In the genomic region with DNA sequence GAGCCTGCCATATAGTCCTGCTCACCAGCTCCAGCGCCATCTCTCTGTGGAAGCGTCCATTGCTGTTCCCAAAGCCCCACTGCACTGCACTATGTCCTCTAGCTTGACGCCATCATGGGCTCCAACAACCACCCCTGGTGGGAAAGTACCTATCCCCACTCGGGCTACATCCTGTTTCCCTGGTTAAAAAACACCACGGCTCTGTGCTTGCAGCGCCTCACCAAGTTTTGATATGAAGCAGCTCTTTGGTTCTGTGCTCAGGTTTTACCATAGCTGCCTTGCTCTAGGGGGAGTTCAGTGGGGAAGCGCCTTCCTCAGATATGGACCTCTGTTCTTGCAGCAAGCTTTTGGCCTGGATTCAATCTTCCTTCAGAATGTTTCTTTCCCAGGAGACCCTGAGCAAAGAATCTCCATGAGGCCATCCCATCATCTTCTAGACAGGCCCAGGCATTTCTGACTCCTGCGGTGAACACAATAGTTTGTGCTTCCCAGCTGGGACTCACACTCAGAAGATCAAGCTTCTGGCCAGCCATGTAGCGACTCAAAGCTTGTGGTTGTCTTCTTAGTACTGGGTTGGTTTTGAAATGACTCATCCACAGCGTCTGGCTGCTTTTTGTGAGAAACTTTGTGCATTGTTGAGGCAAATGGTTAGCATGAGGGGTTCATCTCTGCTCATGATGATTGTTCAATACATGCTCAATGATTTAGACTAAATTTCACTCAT, we compare ENCODE assay signal across 8 cellular contexts. TPM values are rescaled to one million over a fixed set of nuclear protein-coding genes. Genes with fewer than 3 reads are reported as not detected.
A peak's percentile ranks its signal among the peaks of the same experiment; 100 is the strongest.
DNase-seq lines count a peak whose midpoint lies in the region; ATAC-seq, FAIRE-seq and TF ChIP-seq lines count a peak whose summit lies in the region.

No MANE protein-coding gene starts in this region.

- no peaks in the 10 kb centered on the region for H4K20me1 ChIP-seq in keratinocyte (ENCODE audit: control insufficient read depth, extremely low read depth, insufficient read depth, low read length)

- peaks cover 64% of the 10 kb centered on the region for H3K4me1 Mint-ChIP-seq in activated CD4-positive, alpha-beta memory T cell treated with anti-CD3 and anti-CD28 coated beads, Interleukin-2, amount 10 ng/mL, durations not matched to agents 7 days and 5 days
- H3K4me1 Mint-ChIP-seq in endodermal cell (peaks cover 7% of the 10 kb centered on the region), glutamatergic neuron (ENCODE audit: low read depth, unreplicated experiment) (no peaks in the 10 kb centered on the region)

- FAIRE-seq in keratinocyte (lab: Jason Lieb, UNC), result peak; percentile 60

- H3K36me3 Mint-ChIP-seq in activated CD4-positive, alpha-beta memory T cell treated with anti-CD3 and anti-CD28 coated beads, Interleukin-2, amount 10 ng/mL, durations not matched to agents 7 days and 5 days (ENCODE audit: low read depth), result peaks cover 37% of the 10 kb centered on the region
- H3K36me3 Mint-ChIP-seq in endodermal cell (ENCODE audit: low read depth), result no peaks in the 10 kb centered on the region
- no peaks in the 10 kb centered on the region for H3K36me3 Mint-ChIP-seq in glutamatergic neuron (ENCODE audit: unreplicated experiment)

- ATAC-seq in GM18907 (IDR thresholded peaks at IDR 0.05; ENCODE audit: unreplicated experiment), result peak; percentile 91
- ATAC-seq in HG03064 (IDR thresholded peaks at IDR 0.05; ENCODE audit: low read depth, unreplicated experiment), result peak; percentile 86

- peak overlapping the region; percentile 69 for H3K4me3 Mint-ChIP-seq in activated CD4-positive, alpha-beta memory T cell treated with anti-CD3 and anti-CD28 coated beads, Interleukin-2, amount 10 ng/mL, durations not matched to agents 7 days and 5 days
- H3K4me3 Mint-ChIP-seq in endodermal cell (no peak overlapping the region), glutamatergic neuron (ENCODE audit: unreplicated experiment) (no peak overlapping the region)

- no peak overlapping the region for H3K4me3 ChIP-seq in keratinocyte (ENCODE audit: control insufficient read depth in 2 of 3, extremely low read depth in 1 of 3, insufficient read depth in 2 of 3, low read depth in 1 of 3, low read length in 3 of 3)
- no peak overlapping the region for H3K4me3 ChIP-seq in endodermal cell (ENCODE audit: low read length)

- DNase-seq in activated CD4-positive, alpha-beta memory T cell treated with anti-CD3 and anti-CD28 coated beads, Interleukin-2, amount 10 ng/mL, durations not matched to agents 7 days and 5 days, result peak; percentile 85
- DNase-seq in keratinocyte (ENCODE audit: low read depth, low spot score) (no peak), putamen (ENCODE audit: low spot score) (no peak), GDM1 (lab: John Stamatoyannopoulos, UW) (no peak), endodermal cell (no peak), glutamatergic neuron (no peak)

- H3K9me3 ChIP-seq in keratinocyte (ENCODE audit: control insufficient read depth, low read depth, low read length) (no peaks in the 10 kb centered on the region), endodermal cell (ENCODE audit: control insufficient read depth, low read length) (peaks cover 5% of the 10 kb centered on the region)

- TF ChIP-seq CTCF in keratinocyte (optimal IDR thresholded peaks at IDR 0.05 in 1 of 3, IDR thresholded peaks at IDR 0.05 in 1 of 3, conservative IDR thresholded peaks at IDR 0.05 in 1 of 3; ENCODE audit: extremely low read depth in 1 of 3, insufficient read depth in 2 of 3, low read length in 3 of 3) (no peak), endodermal cell (conservative IDR thresholded peaks at IDR 0.05) (no peak), glutamatergic neuron (IDR thresholded peaks at IDR 0.05; ENCODE audit: partially characterized antibody, unreplicated experiment) (no peak)

- dilution Hi-C loops in keratinocyte (cut with MboI; ENCODE audit: extremely low pct_ligation_motif_present, low sequenced_read_pairs), result no loop called here

- H2AFZ ChIP-seq in keratinocyte (ENCODE audit: control insufficient read depth, low read length), result no peak overlapping the region

- WGBS in endodermal cell (ENCODE audit: insufficient coverage in 1 of 2, insufficient read length in 1 of 2), 2 experiments, result 93 to 99% methylated on average over 9 to 10 of the region's 10 CpGs

- H3K9ac ChIP-seq in keratinocyte (ENCODE audit: control insufficient read depth, extremely low read depth, insufficient read depth, low read length), result no peak overlapping the region
- H3K9ac ChIP-seq in endodermal cell (ENCODE audit: extremely low read depth, low read length, poor library complexity, severe bottlenecking), result no peak overlapping the region

- no peaks in the 10 kb centered on the region for H3K4me1 ChIP-seq in keratinocyte (ENCODE audit: control insufficient read depth, extremely low read depth, insufficient read depth, low read length)
- no peaks in the 10 kb centered on the region for H3K4me1 ChIP-seq in endodermal cell (ENCODE audit: control insufficient read depth, insufficient read depth, low read length)

- H3K36me3 ChIP-seq in keratinocyte (ENCODE audit: control insufficient read depth in 2 of 2, extremely low read depth in 1 of 2, insufficient read depth in 2 of 2, low read length in 2 of 2) (no peaks in the 10 kb centered on the region), endodermal cell (ENCODE audit: control insufficient read depth, insufficient read depth, low read length) (no peaks in the 10 kb centered on the region)

- POLR2A ChIA-PET in activated CD4-positive, alpha-beta memory T cell treated with anti-CD3 and anti-CD28 coated beads, Interleukin-2, amount 10 ng/mL, durations not matched to agents 7 days and 5 days (lab: Charles Lee), result interaction anchor here (0.7 to 3.1 kb wide), 22 partner anchors 9 to 1312 kb away, joined by 3 to 68 read pairs (median 5); a partner anchor contains a TSS

- H3K27me3 ChIP-seq in keratinocyte (ENCODE audit: control insufficient read depth, extremely low read depth, insufficient read depth, low read length) (no peaks in the 10 kb centered on the region), endodermal cell (ENCODE audit: control insufficient read depth, insufficient read depth, low read length, poor library complexity, severe bottlenecking) (no peaks in the 10 kb centered on the region)

- CTCF ChIA-PET in activated CD4-positive, alpha-beta memory T cell treated with anti-CD3 and anti-CD28 coated beads, Interleukin-2, amount 10 ng/mL, durations not matched to agents 7 days and 5 days (lab: Charles Lee), result interaction anchor here (1.1 to 2.3 kb wide), 7 partner anchors 11 to 53 kb away, joined by 3 to 24 read pairs (median 3); a partner anchor contains a TSS

- no peaks in the 10 kb centered on the region for H3K9me1 ChIP-seq in keratinocyte (ENCODE audit: control insufficient read depth, extremely low read depth, insufficient read depth, low read length)

- no peaks in the 10 kb centered on the region for H3K79me2 ChIP-seq in keratinocyte (ENCODE audit: control insufficient read depth, insufficient read depth, low read length)

- peak overlapping the region; percentile 99 for H3K27ac Mint-ChIP-seq in activated CD4-positive, alpha-beta memory T cell treated with anti-CD3 and anti-CD28 coated beads, Interleukin-2, amount 10 ng/mL, durations not matched to agents 7 days and 5 days
- H3K27ac Mint-ChIP-seq in endodermal cell (no peak overlapping the region), glutamatergic neuron (ENCODE audit: unreplicated experiment) (no peak overlapping the region)

- H3K27ac ChIP-seq in keratinocyte (ENCODE audit: control insufficient read depth, insufficient read depth, low read length) (no peak overlapping the region), endodermal cell (ENCODE audit: low read depth, low read length) (no peak overlapping the region)

- H3K4me2 ChIP-seq in keratinocyte (ENCODE audit: control insufficient read depth, extremely low read depth, insufficient read depth, low read depth, low read length), result no peak overlapping the region

- H3K9me3 Mint-ChIP-seq in activated CD4-positive, alpha-beta memory T cell treated with anti-CD3 and anti-CD28 coated beads, Interleukin-2, amount 10 ng/mL, durations not matched to agents 7 days and 5 days, result peaks cover 24% of the 10 kb centered on the region
- H3K9me3 Mint-ChIP-seq in endodermal cell (no peaks in the 10 kb centered on the region), glutamatergic neuron (ENCODE audit: unreplicated experiment) (no peaks in the 10 kb centered on the region)

- no peaks in the 10 kb centered on the region for H3K27me3 Mint-ChIP-seq in activated CD4-positive, alpha-beta memory T cell treated with anti-CD3 and anti-CD28 coated beads, Interleukin-2, amount 10 ng/mL, durations not matched to agents 7 days and 5 days
- H3K27me3 Mint-ChIP-seq in endodermal cell (ENCODE audit: insufficient read depth) (no peaks in the 10 kb centered on the region), glutamatergic neuron (ENCODE audit: unreplicated experiment) (no peaks in the 10 kb centered on the region)

RNA-seq across cellular contexts. Expression of a gene that starts 39.5 kb away (rescaled TPM):
- not detected for total RNA-seq in activated CD4-positive, alpha-beta memory T cell treated with anti-CD3 and anti-CD28 coated beads, Interleukin-2, amount 10 ng/mL, durations not matched to agents 7 days and 5 days
- polyA plus RNA-seq in keratinocyte, result 0.24 to 1.0 TPM (median 0.51 TPM) in 3 replicates
- 1.0 TPM for polyA plus RNA-seq in keratinocyte (2011; ENCODE audit: low read depth)
- polyA plus RNA-seq in keratinocyte (2011; cell fraction: cytosol; rRNA removed), result 0.47 and 0.53 TPM in 2 replicates
- 0.52 and 0.67 TPM in 2 replicates for polyA plus RNA-seq in keratinocyte (2011; cell fraction: nucleus; rRNA removed)
- polyA plus RNA-seq in keratinocyte (2012; ENCODE audit: low replicate concordance), result 0.79 and 0.95 TPM in 2 replicates
- polyA minus RNA-seq in keratinocyte, result not detected in 3 replicates
- not detected for polyA minus RNA-seq in keratinocyte (2011; cell fraction: cytosol; rRNA and poly(A)+ RNA removed)
- polyA minus RNA-seq in keratinocyte (2011; cell fraction: nucleus; rRNA and poly(A)+ RNA removed), result not detected in 2 replicates
- total RNA-seq in endodermal cell, result not detected
- not detected for polyA plus RNA-seq in endodermal cell (2013, experiment 1 of 2)
- polyA plus RNA-seq in endodermal cell (2013, experiment 2 of 2), result not detected
- total RNA-seq in glutamatergic neuron (ENCODE audit: unreplicated experiment), result not detected
